ENCODE assay signal across 8 cellular contexts in genomic region chr1:212951058-212951923, GRCh38. TPM values are rescaled to one million over a fixed set of nuclear protein-coding genes. Genes with fewer than 3 reads are reported as not detected.
A peak's percentile ranks its signal among the peaks of the same experiment; 100 is the strongest.
DNase-seq lines count a peak whose midpoint lies in the region; ATAC-seq and TF ChIP-seq lines count a peak whose summit lies in the region.

No MANE protein-coding gene starts in this region.

- intact Hi-C loops in Right ventricle myocardium inferior (cut with DNase I): loop anchor here (2.0 kb wide), 1 partner anchor 28 kb away; no protein-coding TSS in a partner anchor
- intact Hi-C loops in Right ventricle myocardium superior (cut with DNase I): no loop called here
- intact Hi-C loops in head of caudate nucleus (cut with DNase I): no loop called here
- intact Hi-C loops in gastrocnemius medialis (cut with DNase I; ENCODE audit: low total_unique reads): no loop called here

- CTCF ChIA-PET in T-cell (lab: Charles Lee): interaction anchor here in 1 of 2 donors (1.1 kb wide), 1 partner anchor 16 kb away, joined by 3 read pairs; no protein-coding TSS in a partner anchor

- TF ChIP-seq POLR2A in gastrocnemius medialis (IDR thresholded peaks at IDR 0.05): no peak

- H3K4me1 Mint-ChIP-seq in T-cell: peaks cover 4 to 21% (median 13%) of the 10 kb centered on the region in 3 donors

- peaks cover 35 to 56% of the 10 kb centered on the region in 2 donors for H3K27me3 Mint-ChIP-seq in T-cell

- peaks cover 16 to 19% of the 10 kb centered on the region in 2 donors for H3K4me1 ChIP-seq in gastrocnemius medialis

- H3K9me3 ChIP-seq in gastrocnemius medialis: no peaks in the 10 kb centered on the region

- H3K27ac Mint-ChIP-seq in T-cell: no peak overlapping the region

- H3K9me3 Mint-ChIP-seq in T-cell: no peaks in the 10 kb centered on the region

- peak overlapping the region; percentile 37 to 70 (median 64) for H3K4me3 ChIP-seq in gastrocnemius medialis

- DNase-seq in Right ventricle myocardium inferior (ENCODE audit: missing footprints) (no peak), Right ventricle myocardium superior (no peak), T-cell (no peak), head of caudate nucleus (peak in 25 of 42 donors; percentile 8 to 49 (median 18)), gastrocnemius medialis (no peak), AML-193 (lab: John Stamatoyannopoulos, UW) (no peak)
- no peak for DNase-seq in activated CD8-positive, alpha-beta memory T cell treated with anti-CD3 and anti-CD28 coated beads, Interleukin-2, amount 50 U/mL, for 48 hours

- H3K36me3 Mint-ChIP-seq in T-cell: no peaks in the 10 kb centered on the region

- POLR2A ChIA-PET in T-cell (lab: Charles Lee): no interaction called here

- H3K27me3 ChIP-seq in gastrocnemius medialis: peaks cover 0 to 3% (median 0%) of the 10 kb centered on the region in 3 donors

- H3K4me3 Mint-ChIP-seq in T-cell: peak overlapping the region; percentile 67 to 80 (median 78)

- H3K27ac ChIP-seq in gastrocnemius medialis: no peak overlapping the region

- in situ Hi-C loops in gastrocnemius medialis (cut with MboI; ENCODE audit: low sequenced_read_pairs in 4 of 4): no loop called here

- no peak for TF ChIP-seq CTCF in gastrocnemius medialis (IDR thresholded peaks at IDR 0.05 in 4 of 5, conservative IDR thresholded peaks at IDR 0.05 in 1 of 5)

- H3K36me3 ChIP-seq in gastrocnemius medialis: no peaks in the 10 kb centered on the region

- ATAC-seq in Right ventricle myocardium inferior (peak; percentile 27), Right ventricle myocardium superior (ENCODE audit: poor library complexity) (no peak), T-cell (replicated peaks in 1 of 4) (peak in 2 of 4 experiments; percentile 14 to 16), gastrocnemius medialis (no peak), HG02798 (IDR thresholded peaks at IDR 0.05; ENCODE audit: poor library complexity, unreplicated experiment) (no peak)

RNA-seq across cellular contexts. Expression of gene VASH2, which starts 0.9 kb away (rescaled TPM):
- total RNA-seq in Right ventricle myocardium inferior (1.4 TPM), Right ventricle myocardium superior (2.2 TPM), T-cell (under 1 TPM in 4 of 5 donors, not detected in 1; 0.47 to 0.85 (median 0.53) TPM), gastrocnemius medialis (1 to 10 TPM in 1 of 4 donors, not detected in 3; 1.5 TPM)

Comparison
In these comparisons a context has a peak if more than half of its experiments do, and no peak if none do; other contexts are left out.
1. DNase-seq: peak in head of caudate nucleus (25 of 42); none in Right ventricle myocardium inferior (single experiment), Right ventricle myocardium superior (single experiment), T-cell (0 of 34), gastrocnemius medialis (0 of 2), AML-193 (0 of 2) and activated CD8-positive, alpha-beta memory T cell treated with anti-CD3 and anti-CD28 coated beads, Interleukin-2, amount 50 U/mL, for 48 hours (single experiment).